ENCODE assay signal across 17 cellular contexts in genomic region chr10:132614431-132615341, GRCh38.
DNase-seq lines count a peak whose midpoint lies in the region; ATAC-seq and TF ChIP-seq lines count a peak whose summit lies in the region.
"Had no signal": no experiment of that assay in that cellular context is flagged by ENCODE, and none has a peak within 500 bp of the region (broad histone marks: within the 10 kb centered on the region; RNA-seq: fewer than 3 reads in every experiment).

No MANE protein-coding gene starts in this region.

- ATAC-seq in Right ventricle myocardium superior (ENCODE audit: poor library complexity) (no peak), RWPE2 (ENCODE audit: low read depth) (no peak), HG03175 (IDR thresholded peaks at IDR 0.05; ENCODE audit: unreplicated experiment) (no peak), HG03469 (IDR thresholded peaks at IDR 0.05; ENCODE audit: unreplicated experiment) (no peak)

- no peak for TF ChIP-seq CTCF in RWPE2 (IDR thresholded peaks at IDR 0.05; ENCODE audit: poor library complexity, severe bottlenecking)

- no peaks in the 10 kb centered on the region for H3K9me3 ChIP-seq in RWPE2 (ENCODE audit: severe bottlenecking)

- intact Hi-C loops in cardiac septum (cut with DNase I), result no loop called here
- intact Hi-C loops in Right ventricle myocardium superior (cut with DNase I), result no loop called here

- no peaks in the 10 kb centered on the region for H3K4me1 ChIP-seq in RWPE2 (ENCODE audit: insufficient read depth, poor library complexity, severe bottlenecking)
- H3K4me1 ChIP-seq: Caco-2 had no signal

- no peaks in the 10 kb centered on the region for H3K27me3 ChIP-seq in RWPE2 (ENCODE audit: insufficient read depth, poor library complexity, severe bottlenecking)

- H3K4me3 ChIP-seq in RWPE2 (ENCODE audit: severe bottlenecking), result no peak overlapping the region
- H3K4me3 ChIP-seq: PC-9, SK-N-MC had no signal

- DNase-seq in cardiac septum (ENCODE audit: low spot score), result peak; percentile 59
- DNase-seq in Right ventricle myocardium superior, result no peak
- DNase-seq in RWPE2 (ENCODE audit: low spot score), result peak; percentile 51
- peak; percentile 78 for DNase-seq in mesenteric fat pad (ENCODE audit: low spot score)
- DNase-seq in NCI-H1436 (lab: John Stamatoyannopoulos, UW), result no peak
- DNase-seq: CD4-positive, CD25-positive, alpha-beta regulatory T cell; DMS153; NCI-H1436 treated with DMSO at 0.1 percent for 48 hours; NCI-H2081; NCI-H748 treated with DMSO at 0.1 percent for 48 hours; PC-9 had no signal

- no peaks in the 10 kb centered on the region for H3K36me3 ChIP-seq in RWPE2 (ENCODE audit: low read depth)

- H3K27ac ChIP-seq in RWPE2 (ENCODE audit: poor library complexity, severe bottlenecking), result no peak overlapping the region
- H3K27ac ChIP-seq: HL-60, KMS-11, PC-9, SK-N-MC had no signal

Comparison
In these comparisons a context has a peak if more than half of its experiments do, and no peak if none do; other contexts are left out.
1. DNase-seq: peak in cardiac septum (single experiment), RWPE2 (single experiment) and mesenteric fat pad (single experiment); none in Right ventricle myocardium superior (single experiment) and NCI-H1436 (single experiment).